20 cellular contexts compared by ENCODE assay signal in genomic region chr10:24916365-24916764, GRCh38. TPM values are rescaled to one million over a fixed set of nuclear protein-coding genes. Genes with fewer than 3 reads are reported as not detected.
DNase-seq lines count a peak whose midpoint lies in the region; ATAC-seq and TF ChIP-seq lines count a peak whose summit lies in the region.
"Had no signal": no experiment of that assay in that cellular context is flagged by ENCODE, and none has a peak within 500 bp of the region (broad histone marks: within the 10 kb centered on the region; RNA-seq: fewer than 3 reads in every experiment).

No MANE protein-coding gene starts in this region.

- H3K27ac ChIP-seq in HCT116 (ENCODE audit: low read depth, low read length) (no peak overlapping the region), parathyroid adenoma (no peak overlapping the region), gastroesophageal sphincter (no peak overlapping the region)
- H3K27ac ChIP-seq: A549, C4-2B, HL-60 had no signal

- CTCF ChIA-PET in activated CD8-positive, alpha-beta T cell treated with anti-CD3 and anti-CD28 coated beads for 36 hours (lab: Charles Lee) = no interaction called here
- CTCF ChIA-PET in activated CD8-positive, alpha-beta T cell treated with anti-CD3 and anti-CD28 coated beads, Interleukin-2, amount 10 ng/mL, durations not matched to agents 7 days and 5 days (lab: Charles Lee) = interaction anchor here (2.5 kb wide), 1 partner anchor 13 kb away, joined by 7 read pairs; no protein-coding TSS in a partner anchor
- CTCF ChIA-PET in HCT116 (lab: Charles Lee) = no interaction called here

- H3K9me3 Mint-ChIP-seq in activated CD8-positive, alpha-beta T cell treated with anti-CD3 and anti-CD28 coated beads for 36 hours = peaks cover 4% of the 10 kb centered on the region
- H3K9me3 Mint-ChIP-seq in activated CD8-positive, alpha-beta T cell treated with anti-CD3 and anti-CD28 coated beads, Interleukin-2, amount 10 ng/mL, durations not matched to agents 7 days and 5 days (ENCODE audit: insufficient read depth) = peaks cover 6% of the 10 kb centered on the region
- no peaks in the 10 kb centered on the region for H3K9me3 Mint-ChIP-seq in activated T-helper 17 cell treated with anti-CD3 and anti-CD28 coated beads, Interleukin-2, amount 50 U/mL, for 72 hours
- H3K9me3 Mint-ChIP-seq in stimulated activated memory B cell treated with anti-CD40 and anti-IgM and Interleukin-4, amounts not matched to agents 10 μg/mL and 1 μg/mL and 100 μg/mL, for 72 hours = peaks cover 2% of the 10 kb centered on the region

- H3K4me3 ChIP-seq in HCT116 (replicated peaks in 1 of 2; ENCODE audit: low read depth in 1 of 2, low read length in 2 of 2) (no peak overlapping the region), parathyroid adenoma (ENCODE audit: low read depth, low read length) (no peak overlapping the region), gastroesophageal sphincter (no peak overlapping the region)
- H3K4me3 ChIP-seq: A549 had no signal

- H3K27me3 Mint-ChIP-seq in activated CD8-positive, alpha-beta T cell treated with anti-CD3 and anti-CD28 coated beads for 36 hours = no peaks in the 10 kb centered on the region
- no peaks in the 10 kb centered on the region for H3K27me3 Mint-ChIP-seq in activated CD8-positive, alpha-beta T cell treated with anti-CD3 and anti-CD28 coated beads, Interleukin-2, amount 10 ng/mL, durations not matched to agents 7 days and 5 days (ENCODE audit: low read depth)
- no peaks in the 10 kb centered on the region for H3K27me3 Mint-ChIP-seq in activated T-helper 17 cell treated with anti-CD3 and anti-CD28 coated beads, Interleukin-2, amount 50 U/mL, for 72 hours
- no peaks in the 10 kb centered on the region for H3K27me3 Mint-ChIP-seq in stimulated activated memory B cell treated with anti-CD40 and anti-IgM and Interleukin-4, amounts not matched to agents 10 μg/mL and 1 μg/mL and 100 μg/mL, for 72 hours
- H3K27me3 Mint-ChIP-seq: IgD-negative memory B cell had no signal

- DNase-seq in activated CD8-positive, alpha-beta T cell treated with anti-CD3 and anti-CD28 coated beads for 36 hours = no peak
- no peak for DNase-seq in activated CD8-positive, alpha-beta T cell treated with anti-CD3 and anti-CD28 coated beads, Interleukin-2, amount 10 ng/mL, durations not matched to agents 7 days and 5 days
- DNase-seq in HCT116 (ENCODE audit: low read depth, low spot score) = no peak
- no peak for DNase-seq in stimulated activated CD4-positive, alpha-beta T cell treated with anti-CD3 and anti-CD28 coated beads, Interleukin-4, amount 100 ng/mL, for 24 hours
- DNase-seq: H9, NCI-H1048, NCI-H1436 treated with DMSO at 0.1 percent for 48 hours, NCI-H2081, NCI-H510A treated with DMSO at 0.1 percent for 48 hours, NCI-H82, SHP77, SK-N-SH had no signal

- no peak for TF ChIP-seq EP300 in gastroesophageal sphincter (IDR thresholded peaks at IDR 0.05)

- TF ChIP-seq POLR2A in HCT116 (IDR thresholded peaks at IDR 0.05; ENCODE audit: borderline replicate concordance, extremely low read depth, insufficient read depth, insufficient read length) (no peak), gastroesophageal sphincter (IDR thresholded peaks at IDR 0.05) (no peak)

- RAD21 ChIA-PET in HCT116 (lab: Charles Lee; ENCODE audit: low non-redundant PET in 1 of 2, low total read pairs in 2 of 2, uncharacterized antibody in 2 of 2, unreplicated experiment in 2 of 2) = no interaction called here

- H3K9ac ChIP-seq in HCT116 (ENCODE audit: low read length) (no peak overlapping the region), parathyroid adenoma (no peak overlapping the region)
- H3K9ac ChIP-seq: SK-N-SH had no signal

- no peak for TF ChIP-seq RAD21 in HCT116 (IDR thresholded peaks at IDR 0.05; ENCODE audit: low read depth)

- TF ChIP-seq CTCF in activated CD8-positive, alpha-beta T cell treated with anti-CD3 and anti-CD28 coated beads for 36 hours (IDR thresholded peaks at IDR 0.05) = no peak
- no peak for TF ChIP-seq CTCF in HCT116 (IDR thresholded peaks at IDR 0.05 in 2 of 3, conservative IDR thresholded peaks at IDR 0.05 in 1 of 3; ENCODE audit: borderline replicate concordance in 1 of 3, insufficient read depth in 1 of 3, low read depth in 2 of 3, low read length in 2 of 3)
- TF ChIP-seq CTCF in parathyroid adenoma (IDR thresholded peaks at IDR 0.05) = no peak
- no peak for TF ChIP-seq CTCF in gastroesophageal sphincter (IDR thresholded peaks at IDR 0.05)

- peaks cover 2% of the 10 kb centered on the region for H3K36me3 Mint-ChIP-seq in activated CD8-positive, alpha-beta T cell treated with anti-CD3 and anti-CD28 coated beads for 36 hours (ENCODE audit: low read depth)
- H3K36me3 Mint-ChIP-seq in activated CD8-positive, alpha-beta T cell treated with anti-CD3 and anti-CD28 coated beads, Interleukin-2, amount 10 ng/mL, durations not matched to agents 7 days and 5 days (ENCODE audit: low read depth) = peaks cover 12% of the 10 kb centered on the region
- no peaks in the 10 kb centered on the region for H3K36me3 Mint-ChIP-seq in activated T-helper 17 cell treated with anti-CD3 and anti-CD28 coated beads, Interleukin-2, amount 50 U/mL, for 72 hours (ENCODE audit: low read depth)
- no peaks in the 10 kb centered on the region for H3K36me3 Mint-ChIP-seq in stimulated activated memory B cell treated with anti-CD40 and anti-IgM and Interleukin-4, amounts not matched to agents 10 μg/mL and 1 μg/mL and 100 μg/mL, for 72 hours

- no peaks in the 10 kb centered on the region for H3K9me2 ChIP-seq in HCT116 (ENCODE audit: insufficient read depth)
- H3K9me2 ChIP-seq: SK-N-SH had no signal

- H3K27me3 ChIP-seq in HCT116 (ENCODE audit: insufficient read depth, low read length) (no peaks in the 10 kb centered on the region), parathyroid adenoma (ENCODE audit: control insufficient read depth, insufficient read depth, low read length) (no peaks in the 10 kb centered on the region), gastroesophageal sphincter (no peaks in the 10 kb centered on the region)

- H3K4me3 Mint-ChIP-seq in activated CD8-positive, alpha-beta T cell treated with anti-CD3 and anti-CD28 coated beads for 36 hours = no peak overlapping the region
- H3K4me3 Mint-ChIP-seq in activated CD8-positive, alpha-beta T cell treated with anti-CD3 and anti-CD28 coated beads, Interleukin-2, amount 10 ng/mL, durations not matched to agents 7 days and 5 days = no peak overlapping the region
- H3K4me3 Mint-ChIP-seq in activated T-helper 17 cell treated with anti-CD3 and anti-CD28 coated beads, Interleukin-2, amount 50 U/mL, for 72 hours = no peak overlapping the region
- H3K4me3 Mint-ChIP-seq in stimulated activated memory B cell treated with anti-CD40 and anti-IgM and Interleukin-4, amounts not matched to agents 10 μg/mL and 1 μg/mL and 100 μg/mL, for 72 hours = no peak overlapping the region
- H3K4me3 Mint-ChIP-seq: H9, IgD-negative memory B cell had no signal

- 75 to 80% methylated on average over 2 of the region's 2 CpGs for WGBS in gastroesophageal sphincter (ENCODE audit: low coverage in 1 of 2), 2 donors

- H3K4me1 ChIP-seq in HCT116 (ENCODE audit: control insufficient read depth in 1 of 2, insufficient read depth in 2 of 2, low read length in 2 of 2) (peaks cover 5 to 8% of the 10 kb centered on the region in 2 experiments; a peak in 3 of 4 replicates), parathyroid adenoma (peaks cover 18% of the 10 kb centered on the region), gastroesophageal sphincter (peaks cover 0 to 14% (median 3%) of the 10 kb centered on the region in 3 donors)

- H3K79me2 ChIP-seq in HCT116 (ENCODE audit: insufficient read depth, low read length) (no peaks in the 10 kb centered on the region), parathyroid adenoma (no peaks in the 10 kb centered on the region)

- no peaks in the 10 kb centered on the region for H3K36me3 ChIP-seq in HCT116 (ENCODE audit: control insufficient read depth in 1 of 2, insufficient read depth in 2 of 2, low read length in 2 of 2)
- no peaks in the 10 kb centered on the region for H3K36me3 ChIP-seq in parathyroid adenoma (ENCODE audit: control insufficient read depth, insufficient read depth, low read length)
- no peaks in the 10 kb centered on the region for H3K36me3 ChIP-seq in gastroesophageal sphincter

- POLR2A ChIA-PET in activated CD8-positive, alpha-beta T cell treated with anti-CD3 and anti-CD28 coated beads for 36 hours (lab: Charles Lee) = no interaction called here
- POLR2A ChIA-PET in activated CD8-positive, alpha-beta T cell treated with anti-CD3 and anti-CD28 coated beads, Interleukin-2, amount 10 ng/mL, durations not matched to agents 7 days and 5 days (lab: Charles Lee) = no interaction called here
- POLR2A ChIA-PET in HCT116 (lab: Charles Lee) = no interaction called here

- H3K4me2 ChIP-seq in HCT116 (ENCODE audit: low read length) = no peak overlapping the region
- H3K4me2 ChIP-seq in parathyroid adenoma (ENCODE audit: low read length) = no peak overlapping the region
- H3K4me2 ChIP-seq: A549, SK-N-SH had no signal

- peaks cover 15% of the 10 kb centered on the region for H3K4me1 Mint-ChIP-seq in activated CD8-positive, alpha-beta T cell treated with anti-CD3 and anti-CD28 coated beads for 36 hours (ENCODE audit: low read depth)
- peaks cover 13% of the 10 kb centered on the region for H3K4me1 Mint-ChIP-seq in activated CD8-positive, alpha-beta T cell treated with anti-CD3 and anti-CD28 coated beads, Interleukin-2, amount 10 ng/mL, durations not matched to agents 7 days and 5 days (ENCODE audit: low read depth)
- peaks cover 13% of the 10 kb centered on the region for H3K4me1 Mint-ChIP-seq in activated T-helper 17 cell treated with anti-CD3 and anti-CD28 coated beads, Interleukin-2, amount 50 U/mL, for 72 hours
- peaks cover 18% of the 10 kb centered on the region for H3K4me1 Mint-ChIP-seq in stimulated activated memory B cell treated with anti-CD40 and anti-IgM and Interleukin-4, amounts not matched to agents 10 μg/mL and 1 μg/mL and 100 μg/mL, for 72 hours

- H2AFZ ChIP-seq in HCT116 (ENCODE audit: low read depth, low read length, poor library complexity, severe bottlenecking) (no peak overlapping the region), parathyroid adenoma (peak overlapping the region; percentile 20)

- ATAC-seq in activated CD8-positive, alpha-beta T cell treated with anti-CD3 and anti-CD28 coated beads for 36 hours = peak; percentile 64
- no peak for ATAC-seq in activated CD8-positive, alpha-beta T cell treated with anti-CD3 and anti-CD28 coated beads, Interleukin-2, amount 10 ng/mL, durations not matched to agents 7 days and 5 days
- no peak for ATAC-seq in HCT116
- ATAC-seq in activated T-helper 17 cell treated with anti-CD3 and anti-CD28 coated beads, Interleukin-2, amount 50 U/mL, for 72 hours (replicated peaks) = peak; percentile 43
- no peak for ATAC-seq in stimulated activated memory B cell treated with anti-CD40 and anti-IgM and Interleukin-4, amounts not matched to agents 10 μg/mL and 1 μg/mL and 100 μg/mL, for 72 hours
- no peak for ATAC-seq in gastroesophageal sphincter
- ATAC-seq: A549 had no signal

- H3K9me3 ChIP-seq in HCT116 (ENCODE audit: control insufficient read depth in 1 of 2, insufficient read depth in 1 of 2, low read depth in 1 of 2, low read length in 2 of 2) (no peaks in the 10 kb centered on the region), parathyroid adenoma (ENCODE audit: control insufficient read depth, low read length) (no peaks in the 10 kb centered on the region), gastroesophageal sphincter (no peaks in the 10 kb centered on the region)
- H3K9me3 ChIP-seq: SK-N-SH had no signal

- H3K27ac Mint-ChIP-seq in activated CD8-positive, alpha-beta T cell treated with anti-CD3 and anti-CD28 coated beads for 36 hours = no peak overlapping the region
- no peak overlapping the region for H3K27ac Mint-ChIP-seq in activated CD8-positive, alpha-beta T cell treated with anti-CD3 and anti-CD28 coated beads, Interleukin-2, amount 10 ng/mL, durations not matched to agents 7 days and 5 days
- H3K27ac Mint-ChIP-seq in activated T-helper 17 cell treated with anti-CD3 and anti-CD28 coated beads, Interleukin-2, amount 50 U/mL, for 72 hours = no peak overlapping the region
- no peak overlapping the region for H3K27ac Mint-ChIP-seq in stimulated activated memory B cell treated with anti-CD40 and anti-IgM and Interleukin-4, amounts not matched to agents 10 μg/mL and 1 μg/mL and 100 μg/mL, for 72 hours
- H3K27ac Mint-ChIP-seq: H9, IgD-negative memory B cell had no signal

- no peaks in the 10 kb centered on the region for H4K20me1 ChIP-seq in HCT116 (ENCODE audit: insufficient read depth)

- BruUV-seq in HCT116 (replicated peaks; lab: Mats Ljungman, UMichigan) = no TSS peak

- intact Hi-C loops in activated CD8-positive, alpha-beta T cell treated with anti-CD3 and anti-CD28 coated beads for 36 hours (cut with micrococcal nuclease) = no loop called here
- intact Hi-C loops in HCT116 (cut with micrococcal nuclease) = no loop called here

RNA-seq across cellular contexts. Expression of gene PRTFDC1, which starts 36.0 kb away (rescaled TPM):
- total RNA-seq in activated CD8-positive, alpha-beta T cell treated with anti-CD3 and anti-CD28 coated beads for 36 hours = 1 to 10 TPM; 2.2 to 2.7 TPM
- total RNA-seq in activated CD8-positive, alpha-beta T cell treated with anti-CD3 and anti-CD28 coated beads, Interleukin-2, amount 10 ng/mL, durations not matched to agents 7 days and 5 days = 1 to 10 TPM; 1.6 to 2.9 TPM
- total RNA-seq in HCT116 (2021; ENCODE audit: unreplicated experiment) = not detected
- polyA plus RNA-seq in HCT116 (2012) = not detected in 2 replicates
- total RNA-seq in activated T-helper 17 cell treated with anti-CD3 and anti-CD28 coated beads, Interleukin-2, amount 50 U/mL, for 72 hours = under 1 TPM; 0.58 to 0.77 TPM
- 10 to 100 TPM in 1 of 4 donors, 1 to 10 TPM in 3; 3.2 to 14.6 (median 7.9) TPM for total RNA-seq in gastroesophageal sphincter
- polyA plus RNA-seq: IgD-negative memory B cell had no signal

Comparison
In these comparisons a context has a peak if more than half of its experiments do, and no peak if none do; other contexts are left out.
1. ATAC-seq: peak in activated CD8-positive, alpha-beta T cell treated with anti-CD3 and anti-CD28 coated beads for 36 hours (single experiment) and activated T-helper 17 cell treated with anti-CD3 and anti-CD28 coated beads, Interleukin-2, amount 50 U/mL, for 72 hours (single experiment); none in activated CD8-positive, alpha-beta T cell treated with anti-CD3 and anti-CD28 coated beads, Interleukin-2, amount 10 ng/mL, durations not matched to agents 7 days and 5 days (single experiment), HCT116 (single experiment), stimulated activated memory B cell treated with anti-CD40 and anti-IgM and Interleukin-4, amounts not matched to agents 10 μg/mL and 1 μg/mL and 100 μg/mL, for 72 hours (single experiment) and gastroesophageal sphincter (single experiment).